In the genomic region with DNA sequence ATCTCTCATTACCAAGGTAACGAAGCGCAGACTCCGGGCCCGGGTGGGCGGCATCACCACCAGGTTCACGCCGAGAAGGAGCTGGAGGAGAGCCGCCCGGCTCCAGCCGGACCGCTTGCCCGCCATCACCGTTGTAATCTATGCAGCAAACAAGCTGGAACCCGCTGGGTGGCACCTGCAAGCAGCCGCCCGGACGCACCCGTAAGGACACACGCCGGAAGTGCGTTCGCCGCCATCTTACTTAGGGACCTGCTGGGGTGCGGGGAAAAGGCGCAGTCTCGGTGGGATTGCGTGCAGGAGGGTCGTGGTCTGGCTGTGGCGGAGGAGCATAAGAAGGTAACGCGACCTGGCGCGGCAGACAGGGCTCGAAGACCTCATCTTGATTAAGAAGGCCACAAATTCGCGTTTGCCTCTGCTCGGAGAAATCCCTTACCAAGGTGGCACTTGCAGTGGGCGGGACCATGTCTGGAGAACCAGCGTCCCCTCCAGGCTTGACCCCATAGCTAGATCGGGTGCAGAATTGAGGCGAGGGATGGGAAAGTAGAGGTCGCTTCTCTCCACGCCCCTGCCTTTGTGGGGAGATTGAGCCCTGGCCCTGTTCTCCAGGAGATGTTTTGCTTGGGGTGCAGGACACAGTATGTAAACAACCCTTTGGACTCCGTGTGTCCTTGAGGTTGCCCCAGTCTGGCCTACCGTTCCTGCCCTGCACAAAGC, we compare ENCODE assay signal across 1 cellular context.
TF ChIP-seq lines count a peak whose summit lies in the region.

A gene with protein sequence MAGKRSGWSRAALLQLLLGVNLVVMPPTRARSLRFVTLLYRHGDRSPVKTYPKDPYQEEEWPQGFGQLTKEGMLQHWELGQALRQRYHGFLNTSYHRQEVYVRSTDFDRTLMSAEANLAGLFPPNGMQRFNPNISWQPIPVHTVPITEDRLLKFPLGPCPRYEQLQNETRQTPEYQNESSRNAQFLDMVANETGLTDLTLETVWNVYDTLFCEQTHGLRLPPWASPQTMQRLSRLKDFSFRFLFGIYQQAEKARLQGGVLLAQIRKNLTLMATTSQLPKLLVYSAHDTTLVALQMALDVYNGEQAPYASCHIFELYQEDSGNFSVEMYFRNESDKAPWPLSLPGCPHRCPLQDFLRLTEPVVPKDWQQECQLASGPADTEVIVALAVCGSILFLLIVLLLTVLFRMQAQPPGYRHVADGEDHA (minus strand): TSS at position 151 of the 714 bp plus-strand sequence. CDS start 25 bp downstream, at position 126.

TF ChIP-seq in K562, 482 proteins besides CTCF, POLR2A, EP300 and RAD21 (continued from another document and continues in another):
- TF ChIP-seq RBBP5 (IDR thresholded peaks at IDR 0.05; ENCODE audit: borderline replicate concordance, insufficient read depth, low read length, poor library complexity, severe bottlenecking) (peak; percentile 81), POLR2AphosphoS2 (IDR thresholded peaks at IDR 0.05; ENCODE audit: low read length) (no peak), RBM25 (IDR thresholded peaks at IDR 0.05; ENCODE audit: low read depth, low read length, severe bottlenecking) (no peak), ZNF124 (CRISPR knock-in tag; IDR thresholded peaks at IDR 0.05) (no peak), NFIX (CRISPR knock-in tag; IDR thresholded peaks at IDR 0.05; ENCODE audit: low read depth) (no peak), GTF2A2 (tag; IDR thresholded peaks at IDR 0.05) (peak; percentile 74), HNRNPUL1 (IDR thresholded peaks at IDR 0.05; ENCODE audit: low read length) (no peak), SETDB1 (IDR thresholded peaks at IDR 0.05; ENCODE audit: low read length) (no peak), TCF3 (CRISPR knock-in tag; IDR thresholded peaks at IDR 0.05) (no peak), DPF2 (IDR thresholded peaks at IDR 0.05) (peak; percentile 66), GATA2 (CRISPR knock-in tag; IDR thresholded peaks at IDR 0.05) (peak; percentile 86), NR4A1 (CRISPR knock-in tag; IDR thresholded peaks at IDR 0.05) (no peak), NR4A1 (tag; IDR thresholded peaks at IDR 0.05) (0 out of 2 replicates have a peak, but pooled peaks have one; percentile 44), ZBTB8A (IDR thresholded peaks at IDR 0.05; ENCODE audit: partially characterized antibody) (no peak), PML (IDR thresholded peaks at IDR 0.05; ENCODE audit: low read length) (peak; percentile 80), ZNF77 (CRISPR knock-in tag; IDR thresholded peaks at IDR 0.05) (no peak), RFX5 (IDR thresholded peaks at IDR 0.05; ENCODE audit: low read depth, low read length) (no peak), EWSR1 (IDR thresholded peaks at IDR 0.05; ENCODE audit: borderline replicate concordance, low read depth, partially characterized antibody) (no peak), BRD9 (IDR thresholded peaks at IDR 0.05; ENCODE audit: low read depth, partially characterized antibody) (peak; percentile 77), RB1 (IDR thresholded peaks at IDR 0.05; ENCODE audit: low read depth) (peak; percentile 91), CHCHD3 (CRISPR knock-in tag; IDR thresholded peaks at IDR 0.05) (peak; percentile 51; the same call in 1 of the 2 replicates), KDM2B (CRISPR knock-in tag; IDR thresholded peaks at IDR 0.05) (no peak), ZNF507 (tag; conservative IDR thresholded peaks at IDR 0.05) (no peak), NUFIP1 (IDR thresholded peaks at IDR 0.05; ENCODE audit: partially characterized antibody) (no peak), PTTG1 (tag; IDR thresholded peaks at IDR 0.05; ENCODE audit: low read depth) (no peak), ZNF24 (IDR thresholded peaks at IDR 0.05) (peak; percentile 63; the same call in 1 of the 2 replicates), RBM14 (IDR thresholded peaks at IDR 0.05; ENCODE audit: borderline replicate concordance, insufficient read depth, low read depth, low read length) (no peak)
- TF ChIP-seq, protein P1, sequence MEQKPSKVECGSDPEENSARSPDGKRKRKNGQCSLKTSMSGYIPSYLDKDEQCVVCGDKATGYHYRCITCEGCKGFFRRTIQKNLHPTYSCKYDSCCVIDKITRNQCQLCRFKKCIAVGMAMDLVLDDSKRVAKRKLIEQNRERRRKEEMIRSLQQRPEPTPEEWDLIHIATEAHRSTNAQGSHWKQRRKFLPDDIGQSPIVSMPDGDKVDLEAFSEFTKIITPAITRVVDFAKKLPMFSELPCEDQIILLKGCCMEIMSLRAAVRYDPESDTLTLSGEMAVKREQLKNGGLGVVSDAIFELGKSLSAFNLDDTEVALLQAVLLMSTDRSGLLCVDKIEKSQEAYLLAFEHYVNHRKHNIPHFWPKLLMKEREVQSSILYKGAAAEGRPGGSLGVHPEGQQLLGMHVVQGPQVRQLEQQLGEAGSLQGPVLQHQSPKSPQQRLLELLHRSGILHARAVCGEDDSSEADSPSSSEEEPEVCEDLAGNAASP (IDR thresholded peaks at IDR 0.05) = no peak
- TF ChIP-seq, protein P2, sequence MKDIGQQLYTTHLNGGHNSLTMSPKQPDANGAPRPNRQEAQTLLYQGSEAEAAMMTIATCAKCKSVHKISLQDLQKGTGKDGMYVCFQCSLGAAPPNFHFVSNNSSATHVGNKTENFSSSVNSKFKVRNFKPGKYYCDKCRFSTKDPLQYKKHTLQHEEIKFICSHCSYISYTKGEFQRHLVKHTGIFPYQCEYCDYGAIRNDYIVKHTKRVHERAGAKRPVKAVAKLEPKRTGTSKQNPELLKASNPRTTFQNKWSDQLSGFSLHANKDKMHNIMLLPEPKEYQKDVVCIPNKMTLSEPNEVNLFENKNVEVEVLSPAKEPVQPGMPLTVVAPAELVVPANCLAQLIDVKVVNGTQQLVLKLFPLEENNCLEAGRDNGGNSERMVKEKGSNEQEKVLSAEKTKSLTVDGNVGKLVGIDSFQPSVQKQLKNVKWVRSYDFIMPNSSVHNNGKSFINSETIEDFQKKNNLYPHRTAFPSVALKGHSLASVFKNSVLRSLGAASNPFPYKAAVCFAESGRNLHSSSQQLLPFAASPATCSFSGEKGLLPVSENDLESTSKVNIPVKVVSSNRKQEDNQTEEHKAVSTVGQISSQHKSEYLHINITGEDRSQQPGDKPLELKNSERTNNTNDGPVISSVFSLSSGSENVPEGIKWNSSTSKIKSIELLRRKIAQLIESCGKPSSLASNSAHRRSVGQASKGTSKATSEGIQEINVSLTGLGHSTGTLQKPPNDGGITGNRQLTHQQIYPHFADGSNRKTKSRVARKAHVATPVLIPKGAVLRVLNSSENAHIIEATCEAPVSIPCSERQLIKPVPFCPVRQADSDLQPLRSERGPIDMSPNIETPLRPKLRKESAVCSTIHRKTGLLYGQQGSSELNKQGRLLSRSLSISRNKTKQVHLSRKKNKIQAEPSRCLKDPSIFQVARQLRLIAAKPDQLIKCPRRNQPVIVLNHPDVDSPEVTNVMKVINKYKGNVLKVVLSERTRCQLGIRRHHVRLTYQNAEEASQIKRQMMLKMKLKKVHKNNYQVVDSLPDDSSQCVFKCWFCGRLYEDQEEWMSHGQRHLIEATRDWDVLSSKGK (CRISPR knock-in tag; IDR thresholded peaks at IDR 0.05) = no peak; the same call in 1 of the 2 replicates
- TF ChIP-seq, protein P3, sequence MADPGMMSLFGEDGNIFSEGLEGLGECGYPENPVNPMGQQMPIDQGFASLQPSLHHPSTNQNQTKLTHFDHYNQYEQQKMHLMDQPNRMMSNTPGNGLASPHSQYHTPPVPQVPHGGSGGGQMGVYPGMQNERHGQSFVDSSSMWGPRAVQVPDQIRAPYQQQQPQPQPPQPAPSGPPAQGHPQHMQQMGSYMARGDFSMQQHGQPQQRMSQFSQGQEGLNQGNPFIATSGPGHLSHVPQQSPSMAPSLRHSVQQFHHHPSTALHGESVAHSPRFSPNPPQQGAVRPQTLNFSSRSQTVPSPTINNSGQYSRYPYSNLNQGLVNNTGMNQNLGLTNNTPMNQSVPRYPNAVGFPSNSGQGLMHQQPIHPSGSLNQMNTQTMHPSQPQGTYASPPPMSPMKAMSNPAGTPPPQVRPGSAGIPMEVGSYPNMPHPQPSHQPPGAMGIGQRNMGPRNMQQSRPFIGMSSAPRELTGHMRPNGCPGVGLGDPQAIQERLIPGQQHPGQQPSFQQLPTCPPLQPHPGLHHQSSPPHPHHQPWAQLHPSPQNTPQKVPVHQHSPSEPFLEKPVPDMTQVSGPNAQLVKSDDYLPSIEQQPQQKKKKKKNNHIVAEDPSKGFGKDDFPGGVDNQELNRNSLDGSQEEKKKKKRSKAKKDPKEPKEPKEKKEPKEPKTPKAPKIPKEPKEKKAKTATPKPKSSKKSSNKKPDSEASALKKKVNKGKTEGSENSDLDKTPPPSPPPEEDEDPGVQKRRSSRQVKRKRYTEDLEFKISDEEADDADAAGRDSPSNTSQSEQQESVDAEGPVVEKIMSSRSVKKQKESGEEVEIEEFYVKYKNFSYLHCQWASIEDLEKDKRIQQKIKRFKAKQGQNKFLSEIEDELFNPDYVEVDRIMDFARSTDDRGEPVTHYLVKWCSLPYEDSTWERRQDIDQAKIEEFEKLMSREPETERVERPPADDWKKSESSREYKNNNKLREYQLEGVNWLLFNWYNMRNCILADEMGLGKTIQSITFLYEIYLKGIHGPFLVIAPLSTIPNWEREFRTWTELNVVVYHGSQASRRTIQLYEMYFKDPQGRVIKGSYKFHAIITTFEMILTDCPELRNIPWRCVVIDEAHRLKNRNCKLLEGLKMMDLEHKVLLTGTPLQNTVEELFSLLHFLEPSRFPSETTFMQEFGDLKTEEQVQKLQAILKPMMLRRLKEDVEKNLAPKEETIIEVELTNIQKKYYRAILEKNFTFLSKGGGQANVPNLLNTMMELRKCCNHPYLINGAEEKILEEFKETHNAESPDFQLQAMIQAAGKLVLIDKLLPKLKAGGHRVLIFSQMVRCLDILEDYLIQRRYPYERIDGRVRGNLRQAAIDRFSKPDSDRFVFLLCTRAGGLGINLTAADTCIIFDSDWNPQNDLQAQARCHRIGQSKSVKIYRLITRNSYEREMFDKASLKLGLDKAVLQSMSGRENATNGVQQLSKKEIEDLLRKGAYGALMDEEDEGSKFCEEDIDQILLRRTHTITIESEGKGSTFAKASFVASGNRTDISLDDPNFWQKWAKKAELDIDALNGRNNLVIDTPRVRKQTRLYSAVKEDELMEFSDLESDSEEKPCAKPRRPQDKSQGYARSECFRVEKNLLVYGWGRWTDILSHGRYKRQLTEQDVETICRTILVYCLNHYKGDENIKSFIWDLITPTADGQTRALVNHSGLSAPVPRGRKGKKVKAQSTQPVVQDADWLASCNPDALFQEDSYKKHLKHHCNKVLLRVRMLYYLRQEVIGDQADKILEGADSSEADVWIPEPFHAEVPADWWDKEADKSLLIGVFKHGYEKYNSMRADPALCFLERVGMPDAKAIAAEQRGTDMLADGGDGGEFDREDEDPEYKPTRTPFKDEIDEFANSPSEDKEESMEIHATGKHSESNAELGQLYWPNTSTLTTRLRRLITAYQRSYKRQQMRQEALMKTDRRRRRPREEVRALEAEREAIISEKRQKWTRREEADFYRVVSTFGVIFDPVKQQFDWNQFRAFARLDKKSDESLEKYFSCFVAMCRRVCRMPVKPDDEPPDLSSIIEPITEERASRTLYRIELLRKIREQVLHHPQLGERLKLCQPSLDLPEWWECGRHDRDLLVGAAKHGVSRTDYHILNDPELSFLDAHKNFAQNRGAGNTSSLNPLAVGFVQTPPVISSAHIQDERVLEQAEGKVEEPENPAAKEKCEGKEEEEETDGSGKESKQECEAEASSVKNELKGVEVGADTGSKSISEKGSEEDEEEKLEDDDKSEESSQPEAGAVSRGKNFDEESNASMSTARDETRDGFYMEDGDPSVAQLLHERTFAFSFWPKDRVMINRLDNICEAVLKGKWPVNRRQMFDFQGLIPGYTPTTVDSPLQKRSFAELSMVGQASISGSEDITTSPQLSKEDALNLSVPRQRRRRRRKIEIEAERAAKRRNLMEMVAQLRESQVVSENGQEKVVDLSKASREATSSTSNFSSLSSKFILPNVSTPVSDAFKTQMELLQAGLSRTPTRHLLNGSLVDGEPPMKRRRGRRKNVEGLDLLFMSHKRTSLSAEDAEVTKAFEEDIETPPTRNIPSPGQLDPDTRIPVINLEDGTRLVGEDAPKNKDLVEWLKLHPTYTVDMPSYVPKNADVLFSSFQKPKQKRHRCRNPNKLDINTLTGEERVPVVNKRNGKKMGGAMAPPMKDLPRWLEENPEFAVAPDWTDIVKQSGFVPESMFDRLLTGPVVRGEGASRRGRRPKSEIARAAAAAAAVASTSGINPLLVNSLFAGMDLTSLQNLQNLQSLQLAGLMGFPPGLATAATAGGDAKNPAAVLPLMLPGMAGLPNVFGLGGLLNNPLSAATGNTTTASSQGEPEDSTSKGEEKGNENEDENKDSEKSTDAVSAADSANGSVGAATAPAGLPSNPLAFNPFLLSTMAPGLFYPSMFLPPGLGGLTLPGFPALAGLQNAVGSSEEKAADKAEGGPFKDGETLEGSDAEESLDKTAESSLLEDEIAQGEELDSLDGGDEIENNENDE (IDR thresholded peaks at IDR 0.05; ENCODE audit: low read depth, low read length) = peak; percentile 77
- TF ChIP-seq, protein P4, sequence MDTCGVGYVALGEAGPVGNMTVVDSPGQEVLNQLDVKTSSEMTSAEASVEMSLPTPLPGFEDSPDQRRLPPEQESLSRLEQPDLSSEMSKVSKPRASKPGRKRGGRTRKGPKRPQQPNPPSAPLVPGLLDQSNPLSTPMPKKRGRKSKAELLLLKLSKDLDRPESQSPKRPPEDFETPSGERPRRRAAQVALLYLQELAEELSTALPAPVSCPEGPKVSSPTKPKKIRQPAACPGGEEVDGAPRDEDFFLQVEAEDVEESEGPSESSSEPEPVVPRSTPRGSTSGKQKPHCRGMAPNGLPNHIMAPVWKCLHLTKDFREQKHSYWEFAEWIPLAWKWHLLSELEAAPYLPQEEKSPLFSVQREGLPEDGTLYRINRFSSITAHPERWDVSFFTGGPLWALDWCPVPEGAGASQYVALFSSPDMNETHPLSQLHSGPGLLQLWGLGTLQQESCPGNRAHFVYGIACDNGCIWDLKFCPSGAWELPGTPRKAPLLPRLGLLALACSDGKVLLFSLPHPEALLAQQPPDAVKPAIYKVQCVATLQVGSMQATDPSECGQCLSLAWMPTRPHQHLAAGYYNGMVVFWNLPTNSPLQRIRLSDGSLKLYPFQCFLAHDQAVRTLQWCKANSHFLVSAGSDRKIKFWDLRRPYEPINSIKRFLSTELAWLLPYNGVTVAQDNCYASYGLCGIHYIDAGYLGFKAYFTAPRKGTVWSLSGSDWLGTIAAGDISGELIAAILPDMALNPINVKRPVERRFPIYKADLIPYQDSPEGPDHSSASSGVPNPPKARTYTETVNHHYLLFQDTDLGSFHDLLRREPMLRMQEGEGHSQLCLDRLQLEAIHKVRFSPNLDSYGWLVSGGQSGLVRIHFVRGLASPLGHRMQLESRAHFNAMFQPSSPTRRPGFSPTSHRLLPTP (IDR thresholded peaks at IDR 0.05; ENCODE audit: borderline replicate concordance, extremely low read depth, insufficient read length) = no peak
- TF ChIP-seq, protein P5, sequence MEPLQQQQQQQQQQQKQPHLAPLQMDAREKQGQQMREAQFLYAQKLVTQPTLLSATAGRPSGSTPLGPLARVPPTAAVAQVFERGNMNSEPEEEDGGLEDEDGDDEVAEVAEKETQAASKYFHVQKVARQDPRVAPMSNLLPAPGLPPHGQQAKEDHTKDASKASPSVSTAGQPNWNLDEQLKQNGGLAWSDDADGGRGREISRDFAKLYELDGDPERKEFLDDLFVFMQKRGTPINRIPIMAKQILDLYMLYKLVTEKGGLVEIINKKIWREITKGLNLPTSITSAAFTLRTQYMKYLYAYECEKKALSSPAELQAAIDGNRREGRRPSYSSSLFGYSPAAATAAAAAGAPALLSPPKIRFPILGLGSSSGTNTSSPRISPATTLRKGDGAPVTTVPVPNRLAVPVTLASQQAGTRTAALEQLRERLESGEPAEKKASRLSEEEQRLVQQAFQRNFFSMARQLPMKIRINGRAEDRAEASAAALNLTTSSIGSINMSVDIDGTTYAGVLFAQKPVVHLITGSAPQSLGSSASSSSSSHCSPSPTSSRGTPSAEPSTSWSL (CRISPR knock-in tag; IDR thresholded peaks at IDR 0.05; ENCODE audit: borderline replicate concordance) = no peak
